In the genomic region with DNA sequence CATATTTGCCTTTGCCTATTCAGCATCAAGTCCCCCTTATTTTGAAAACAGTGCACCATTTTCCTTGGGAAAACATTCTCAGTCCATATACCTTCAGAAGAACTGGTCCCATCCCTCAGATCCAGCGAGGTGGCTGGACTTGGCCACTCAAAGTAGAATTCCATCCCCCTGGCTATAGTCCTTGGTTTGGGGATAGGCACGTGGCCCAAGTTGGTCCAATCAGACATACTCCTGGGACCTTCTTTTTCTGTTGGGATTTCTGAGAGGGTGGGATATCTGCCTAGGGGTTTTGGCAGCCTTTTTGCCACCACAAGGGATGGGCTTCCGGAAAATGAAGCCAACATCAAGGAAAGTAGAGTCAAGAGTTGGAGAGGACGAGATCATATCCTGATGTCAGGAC, we compare ENCODE assay signal across 16 cellular contexts. TPM values are rescaled to one million over a fixed set of nuclear protein-coding genes. Genes with fewer than 3 reads are reported as not detected.
DNase-seq lines count a peak whose midpoint lies in the region; ATAC-seq and TF ChIP-seq lines count a peak whose summit lies in the region.
"Had no signal": no experiment of that assay in that cellular context is flagged by ENCODE, and none has a peak within 500 bp of the region (broad histone marks: within the 10 kb centered on the region; RNA-seq: fewer than 3 reads in every experiment).

No MANE protein-coding gene starts in this region.

- no peaks in the 10 kb centered on the region for H3K9me3 Mint-ChIP-seq in activated CD8-positive, alpha-beta T cell treated with anti-CD3 and anti-CD28 coated beads for 36 hours
- H3K9me3 Mint-ChIP-seq in activated CD8-positive, alpha-beta T cell treated with anti-CD3 and anti-CD28 coated beads, Interleukin-2, amount 10 ng/mL, durations not matched to agents 7 days and 5 days (ENCODE audit: insufficient read depth): no peaks in the 10 kb centered on the region
- no peaks in the 10 kb centered on the region for H3K9me3 Mint-ChIP-seq in CD4-positive, alpha-beta T cell
- H3K9me3 Mint-ChIP-seq in activated T-helper 17 cell treated with anti-CD3 and anti-CD28 coated beads, Interleukin-2, amount 50 U/mL, for 72 hours: no peaks in the 10 kb centered on the region
- H3K9me3 Mint-ChIP-seq in neural crest cell: no peaks in the 10 kb centered on the region
- H3K9me3 Mint-ChIP-seq: CD8-positive, alpha-beta T cell had no signal

- POLR2A ChIA-PET in activated CD8-positive, alpha-beta T cell treated with anti-CD3 and anti-CD28 coated beads for 36 hours (lab: Charles Lee): interaction anchor here (36.3 kb wide), 1 partner anchor 25 kb away, joined by 671 read pairs; a partner anchor contains a TSS
- POLR2A ChIA-PET in activated CD8-positive, alpha-beta T cell treated with anti-CD3 and anti-CD28 coated beads, Interleukin-2, amount 10 ng/mL, durations not matched to agents 7 days and 5 days (lab: Charles Lee): no interaction called here
- POLR2A ChIA-PET in CD4-positive, alpha-beta T cell (lab: Charles Lee): interaction anchor here (7.1 kb wide), 1 partner anchor 11 kb away, joined by 74 read pairs; no protein-coding TSS in a partner anchor

- no peak overlapping the region for H3K4me3 Mint-ChIP-seq in activated CD8-positive, alpha-beta T cell treated with anti-CD3 and anti-CD28 coated beads for 36 hours
- no peak overlapping the region for H3K4me3 Mint-ChIP-seq in activated CD8-positive, alpha-beta T cell treated with anti-CD3 and anti-CD28 coated beads, Interleukin-2, amount 10 ng/mL, durations not matched to agents 7 days and 5 days
- no peak overlapping the region for H3K4me3 Mint-ChIP-seq in CD4-positive, alpha-beta T cell
- H3K4me3 Mint-ChIP-seq in activated T-helper 17 cell treated with anti-CD3 and anti-CD28 coated beads, Interleukin-2, amount 50 U/mL, for 72 hours: no peak overlapping the region
- no peak overlapping the region for H3K4me3 Mint-ChIP-seq in neural crest cell
- H3K4me3 Mint-ChIP-seq: CD8-positive, alpha-beta T cell had no signal

- no peak for TF ChIP-seq CTCF in activated CD8-positive, alpha-beta T cell treated with anti-CD3 and anti-CD28 coated beads for 36 hours (IDR thresholded peaks at IDR 0.05)
- no peak for TF ChIP-seq CTCF in CD4-positive, alpha-beta T cell (IDR thresholded peaks at IDR 0.05)
- no peak for TF ChIP-seq CTCF in neural crest cell (conservative IDR thresholded peaks at IDR 0.05)

- H3K4me1 Mint-ChIP-seq in activated CD8-positive, alpha-beta T cell treated with anti-CD3 and anti-CD28 coated beads for 36 hours (ENCODE audit: low read depth): peaks cover 31% of the 10 kb centered on the region
- H3K4me1 Mint-ChIP-seq in activated CD8-positive, alpha-beta T cell treated with anti-CD3 and anti-CD28 coated beads, Interleukin-2, amount 10 ng/mL, durations not matched to agents 7 days and 5 days (ENCODE audit: low read depth): peaks cover 45% of the 10 kb centered on the region
- H3K4me1 Mint-ChIP-seq in CD4-positive, alpha-beta T cell (ENCODE audit: low read depth): peaks cover 30% of the 10 kb centered on the region
- peaks cover 4% of the 10 kb centered on the region for H3K4me1 Mint-ChIP-seq in activated T-helper 17 cell treated with anti-CD3 and anti-CD28 coated beads, Interleukin-2, amount 50 U/mL, for 72 hours
- peaks cover 41% of the 10 kb centered on the region for H3K4me1 Mint-ChIP-seq in neural crest cell

- ATAC-seq in activated CD8-positive, alpha-beta T cell treated with anti-CD3 and anti-CD28 coated beads for 36 hours: no peak
- no peak for ATAC-seq in activated CD8-positive, alpha-beta T cell treated with anti-CD3 and anti-CD28 coated beads, Interleukin-2, amount 10 ng/mL, durations not matched to agents 7 days and 5 days
- ATAC-seq in CD4-positive, alpha-beta T cell (ENCODE audit: poor library complexity): no peak
- no peak for ATAC-seq in activated T-helper 17 cell treated with anti-CD3 and anti-CD28 coated beads, Interleukin-2, amount 50 U/mL, for 72 hours (replicated peaks)
- no peak for ATAC-seq in GM18517 (IDR thresholded peaks at IDR 0.05; ENCODE audit: unreplicated experiment)
- ATAC-seq in HG03159 (IDR thresholded peaks at IDR 0.05; ENCODE audit: unreplicated experiment): no peak
- ATAC-seq: CD8-positive, alpha-beta T cell had no signal

- no peak for DNase-seq in activated CD8-positive, alpha-beta T cell treated with anti-CD3 and anti-CD28 coated beads for 36 hours
- no peak for DNase-seq in activated CD8-positive, alpha-beta T cell treated with anti-CD3 and anti-CD28 coated beads, Interleukin-2, amount 10 ng/mL, durations not matched to agents 7 days and 5 days
- no peak for DNase-seq in CD4-positive, alpha-beta T cell
- DNase-seq in neural crest cell (ENCODE audit: low read depth, low spot score): no peak
- DNase-seq in NCI-H1436 (lab: John Stamatoyannopoulos, UW): no peak
- DNase-seq: AML-193; CD8-positive, alpha-beta T cell; NCI-H1417 treated with DMSO at 0.1 percent for 48 hours; NCI-H2029; NCI-H69; Peyer's patch had no signal

- no peaks in the 10 kb centered on the region for H3K27me3 ChIP-seq in CD4-positive, alpha-beta T cell (ENCODE audit: control insufficient read depth, insufficient read depth, low read length)
- H3K27me3 ChIP-seq: Peyer's patch had no signal

- peaks cover 58% of the 10 kb centered on the region for H3K36me3 Mint-ChIP-seq in activated CD8-positive, alpha-beta T cell treated with anti-CD3 and anti-CD28 coated beads for 36 hours (ENCODE audit: low read depth)
- peaks cover 67% of the 10 kb centered on the region for H3K36me3 Mint-ChIP-seq in activated CD8-positive, alpha-beta T cell treated with anti-CD3 and anti-CD28 coated beads, Interleukin-2, amount 10 ng/mL, durations not matched to agents 7 days and 5 days (ENCODE audit: low read depth)
- H3K36me3 Mint-ChIP-seq in CD4-positive, alpha-beta T cell (ENCODE audit: low read depth): peaks cover 82% of the 10 kb centered on the region
- H3K36me3 Mint-ChIP-seq in activated T-helper 17 cell treated with anti-CD3 and anti-CD28 coated beads, Interleukin-2, amount 50 U/mL, for 72 hours (ENCODE audit: low read depth): peaks cover 75% of the 10 kb centered on the region
- no peaks in the 10 kb centered on the region for H3K36me3 Mint-ChIP-seq in neural crest cell (ENCODE audit: low read depth)

- CTCF ChIA-PET in activated CD8-positive, alpha-beta T cell treated with anti-CD3 and anti-CD28 coated beads for 36 hours (lab: Charles Lee): interaction anchor here (1.4 to 2.8 kb wide), 2 partner anchors 10 kb away, joined by 4 to 9 read pairs; a partner anchor contains a TSS
- CTCF ChIA-PET in activated CD8-positive, alpha-beta T cell treated with anti-CD3 and anti-CD28 coated beads, Interleukin-2, amount 10 ng/mL, durations not matched to agents 7 days and 5 days (lab: Charles Lee): interaction anchor here (2.2 kb wide), 1 partner anchor 15 kb away, joined by 14 read pairs; no protein-coding TSS in a partner anchor
- CTCF ChIA-PET in CD4-positive, alpha-beta T cell (lab: Charles Lee): interaction anchor here (2.2 kb wide), 1 partner anchor 10 kb away, joined by 9 read pairs; no protein-coding TSS in a partner anchor

- H3K27ac Mint-ChIP-seq in activated CD8-positive, alpha-beta T cell treated with anti-CD3 and anti-CD28 coated beads for 36 hours: peak overlapping the region; percentile 30
- no peak overlapping the region for H3K27ac Mint-ChIP-seq in activated CD8-positive, alpha-beta T cell treated with anti-CD3 and anti-CD28 coated beads, Interleukin-2, amount 10 ng/mL, durations not matched to agents 7 days and 5 days
- H3K27ac Mint-ChIP-seq in CD4-positive, alpha-beta T cell: peak overlapping the region; percentile 96
- peak overlapping the region; percentile 11 for H3K27ac Mint-ChIP-seq in activated T-helper 17 cell treated with anti-CD3 and anti-CD28 coated beads, Interleukin-2, amount 50 U/mL, for 72 hours
- peak overlapping the region; percentile 6 for H3K27ac Mint-ChIP-seq in neural crest cell (ENCODE audit: unreplicated experiment)

- H3K27me3 Mint-ChIP-seq in activated CD8-positive, alpha-beta T cell treated with anti-CD3 and anti-CD28 coated beads for 36 hours: no peaks in the 10 kb centered on the region
- H3K27me3 Mint-ChIP-seq in activated CD8-positive, alpha-beta T cell treated with anti-CD3 and anti-CD28 coated beads, Interleukin-2, amount 10 ng/mL, durations not matched to agents 7 days and 5 days (ENCODE audit: low read depth): no peaks in the 10 kb centered on the region
- H3K27me3 Mint-ChIP-seq in CD4-positive, alpha-beta T cell: no peaks in the 10 kb centered on the region
- H3K27me3 Mint-ChIP-seq in activated T-helper 17 cell treated with anti-CD3 and anti-CD28 coated beads, Interleukin-2, amount 50 U/mL, for 72 hours: no peaks in the 10 kb centered on the region
- no peaks in the 10 kb centered on the region for H3K27me3 Mint-ChIP-seq in neural crest cell (ENCODE audit: low read depth)

- H3K27ac ChIP-seq in CD4-positive, alpha-beta T cell (ENCODE audit: low read depth, low read length): no peak overlapping the region
- H3K27ac ChIP-seq: 22Rv1, Peyer's patch had no signal

- H3K9me3 ChIP-seq in CD4-positive, alpha-beta T cell (ENCODE audit: control insufficient read depth, low read length): no peaks in the 10 kb centered on the region
- H3K9me3 ChIP-seq: Peyer's patch had no signal

- intact Hi-C loops in activated CD8-positive, alpha-beta T cell treated with anti-CD3 and anti-CD28 coated beads for 36 hours (cut with micrococcal nuclease): no loop called here
- intact Hi-C loops in CD4-positive, alpha-beta T cell (cut with DNase I, micrococcal nuclease): no loop called here

RNA-seq across cellular contexts. Expression of a gene that starts 10.7 kb away (rescaled TPM):
- 1 to 10 TPM in 1 of 2 experiments, under 1 TPM in 1; 0.45 to 1.4 TPM for total RNA-seq in activated CD8-positive, alpha-beta T cell treated with anti-CD3 and anti-CD28 coated beads for 36 hours
- not detected for total RNA-seq in activated CD8-positive, alpha-beta T cell treated with anti-CD3 and anti-CD28 coated beads, Interleukin-2, amount 10 ng/mL, durations not matched to agents 7 days and 5 days
- total RNA-seq in CD4-positive, alpha-beta T cell: 1 to 10 TPM; 2.5 to 2.7 TPM
- under 1 TPM; 0.26 to 0.52 TPM for total RNA-seq in activated T-helper 17 cell treated with anti-CD3 and anti-CD28 coated beads, Interleukin-2, amount 50 U/mL, for 72 hours
- total RNA-seq in neural crest cell: 0.32 and 0.54 TPM in 2 replicates
- total RNA-seq: HT-29, Peyer's patch had no signal

RNA-seq across cellular contexts. Expression of a gene that starts 23.5 kb away (rescaled TPM):
- total RNA-seq in activated CD8-positive, alpha-beta T cell treated with anti-CD3 and anti-CD28 coated beads for 36 hours: 100 to 1,000 TPM; 229 to 237 TPM
- 100 to 1,000 TPM; 407 to 413 TPM for total RNA-seq in activated CD8-positive, alpha-beta T cell treated with anti-CD3 and anti-CD28 coated beads, Interleukin-2, amount 10 ng/mL, durations not matched to agents 7 days and 5 days
- total RNA-seq in CD4-positive, alpha-beta T cell: 100 to 1,000 TPM; 625 to 642 TPM
- 100 to 1,000 TPM; 316 to 333 TPM for total RNA-seq in activated T-helper 17 cell treated with anti-CD3 and anti-CD28 coated beads, Interleukin-2, amount 50 U/mL, for 72 hours
- total RNA-seq in neural crest cell: 1.0 and 1.5 TPM in 2 replicates

Comparison
In these comparisons a context has a peak if more than half of its experiments do, and no peak if none do; other contexts are left out.
1. RNA of a gene that starts 23.5 kb away (total RNA-seq): 625 to 642 TPM in CD4-positive, alpha-beta T cell, 407 to 413 TPM in activated CD8-positive, alpha-beta T cell treated with anti-CD3 and anti-CD28 coated beads, Interleukin-2, amount 10 ng/mL, durations not matched to agents 7 days and 5 days, 316 to 333 TPM in activated T-helper 17 cell treated with anti-CD3 and anti-CD28 coated beads, Interleukin-2, amount 50 U/mL, for 72 hours and 229 to 237 TPM in activated CD8-positive, alpha-beta T cell treated with anti-CD3 and anti-CD28 coated beads for 36 hours; 1.0 to 1.5 TPM in neural crest cell; every median in the first group is over 10 times any median in the second.